In the genomic region with DNA sequence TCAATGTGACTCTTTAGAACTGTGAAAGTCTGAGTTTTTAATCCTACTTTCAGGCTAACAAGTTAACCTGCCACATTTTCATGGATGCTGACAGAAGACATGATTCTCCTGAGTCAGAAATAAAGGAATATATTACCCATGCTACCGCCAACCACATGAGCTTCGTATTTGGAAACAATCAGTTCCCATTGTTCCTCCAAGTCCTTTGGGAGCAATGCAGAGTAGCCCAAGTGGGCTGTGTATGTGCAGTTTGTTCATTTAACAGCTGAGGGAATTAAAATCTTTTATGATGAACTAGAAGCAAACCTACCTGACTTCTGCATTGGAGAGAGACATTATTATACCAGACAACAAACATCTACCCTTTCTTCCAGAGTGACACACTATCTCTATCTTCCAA, we compare ENCODE assay signal across 19 cellular contexts.
"Had no signal": no experiment of that assay in that cellular context is flagged by ENCODE, and none has a peak within 500 bp of the region (broad histone marks: within the 10 kb centered on the region; RNA-seq: fewer than 3 reads in every experiment).

No MANE protein-coding gene starts in this region.

- H3K27ac ChIP-seq: HL-60, SJSA1, SK-N-MC had no signal

- H3K27me3 ChIP-seq: SJSA1 had no signal

- H3K9me3 ChIP-seq: SJSA1 had no signal

- H3K4me3 ChIP-seq: SJSA1, SK-N-MC had no signal

- H3K4me1 ChIP-seq: SJSA1 had no signal

- H3K36me3 ChIP-seq: SJSA1 had no signal

- DNase-seq: KBM-7, MV-4-11, NCI-H1048, NCI-H1105, NCI-H2029, NCI-H2081 treated with DMSO at 0.1 percent for 48 hours, NCI-H2171, NCI-H226, NCI-H446, NCI-H510A, NCI-H524 treated with DMSO at 0.1 percent for 48 hours, NCI-H82, Right ventricle myocardium superior, RPMI8226, SIG-M5 had no signal

- FAIRE-seq: HTR-8/SVneo had no signal
